8 cellular contexts compared by ENCODE assay signal in genomic region chr7:101814996-101815825, GRCh38. TPM values are rescaled to one million over a fixed set of nuclear protein-coding genes. Genes with fewer than 3 reads are reported as not detected.
DNase-seq lines count a peak whose midpoint lies in the region; ATAC-seq and TF ChIP-seq lines count a peak whose summit lies in the region.

No MANE protein-coding gene starts in this region.

- peak; percentile 28 for DNase-seq in BE2C
- peak in 26 of 34 experiments; percentile 2 to 71 (median 50) for DNase-seq in T-cell
- DNase-seq in astrocyte of the hippocampus (ENCODE audit: low read depth, low spot score) = peak; percentile 40
- DNase-seq in iPS-NIHi11 (ENCODE audit: low spot score) = peak; percentile 89
- DNase-seq in spleen = peak; percentile 92
- DNase-seq in T1000 (lab: John Stamatoyannopoulos, UW) = no peak

- TF ChIP-seq CTCF in BE2C (IDR thresholded peaks at IDR 0.05; ENCODE audit: low read depth, low read length) (peak; percentile 24; the same call in 1 of the 2 replicates), spleen (IDR thresholded peaks at IDR 0.05 in 8 of 11, conservative IDR thresholded peaks at IDR 0.05 in 3 of 11) (peak in 7 of 11 experiments; percentile 28 to 70 (median 57))

- peak overlapping the region in 7 of 8 donors; percentile 45 to 97 (median 78) for H3K27ac ChIP-seq in spleen

- H3K4me3 Mint-ChIP-seq in T-cell = peak overlapping the region; percentile 82 to 92 (median 84)

- intact Hi-C loops in spleen (cut with DNase I; ENCODE audit: low total_unique reads) = loop anchor here (5.0 kb wide), 1 partner anchor 128 kb away; no protein-coding TSS in a partner anchor

- H3K27me3 ChIP-seq in BE2C (peaks cover 11% of the 10 kb centered on the region), spleen (replicated peaks in 1 of 7) (no peaks in the 10 kb centered on the region)

- peak overlapping the region in 1 of 2 donors; percentile 40 for H3K27ac Mint-ChIP-seq in T-cell

- POLR2A ChIA-PET in T-cell (lab: Charles Lee) = no interaction called here

- no peaks in the 10 kb centered on the region for H3K9me3 Mint-ChIP-seq in T-cell

- H3K9me3 ChIP-seq in BE2C (no peaks in the 10 kb centered on the region), spleen (no peaks in the 10 kb centered on the region)

- TF ChIP-seq POLR2A in spleen (IDR thresholded peaks at IDR 0.05) = no peak

- 0 to 1% (median 0%) methylated on average over 20 to 79 of the region's 89 CpGs for WGBS in spleen, 5 donors

- CTCF ChIA-PET in T-cell (lab: Charles Lee) = interaction anchor here in 1 of 2 donors (1.1 kb wide), 1 partner anchor 10 kb away, joined by 4 read pairs; no protein-coding TSS in a partner anchor

- ATAC-seq in GM19324 (IDR thresholded peaks at IDR 0.05; ENCODE audit: low FRiP score, unreplicated experiment) (peak; percentile 36), HG03460 (IDR thresholded peaks at IDR 0.05; ENCODE audit: unreplicated experiment) (peak; percentile 27), T-cell (replicated peaks in 1 of 4) (peak; percentile 56 to 62 (median 58))

- H3K36me3 ChIP-seq in BE2C (no peaks in the 10 kb centered on the region), spleen (no peaks in the 10 kb centered on the region)

- H3K4me1 Mint-ChIP-seq in T-cell = peaks cover 28 to 30% (median 29%) of the 10 kb centered on the region in 3 donors

- H3K4me1 ChIP-seq in BE2C (peaks cover 6% of the 10 kb centered on the region; the same call in 1 of the 2 replicates), spleen (peaks cover 3 to 52% (median 36%) of the 10 kb centered on the region in 6 donors)

- no peaks in the 10 kb centered on the region for H3K36me3 Mint-ChIP-seq in T-cell

- H3K4me3 ChIP-seq in BE2C (ENCODE audit: low read depth, low read length) = peak overlapping the region; percentile 68
- H3K4me3 ChIP-seq in spleen = peak overlapping the region; percentile 65 to 96 (median 81)

- H3K27me3 Mint-ChIP-seq in T-cell = peaks cover 4% of the 10 kb centered on the region in 2 donors

RNA-seq across cellular contexts. Expression of gene CUX1, which starts 2.2 kb away (rescaled TPM):
- polyA plus RNA-seq in BE2C (2012; ENCODE audit: insufficient read depth, insufficient read length, low read depth) = 28.7 TPM
- total RNA-seq in T-cell (10 to 100 TPM; 36.9 to 50.2 (median 42.8) TPM), spleen (10 to 100 TPM; 57.0 to 95.8 (median 66.6) TPM)
- 10 to 100 TPM in 2 of 3 donors, 1 to 10 TPM in 1; 9.1 to 15.2 (median 12.8) TPM for polyA plus RNA-seq in spleen
